ENCODE assay signal across 1 cellular context in the genomic region with DNA sequence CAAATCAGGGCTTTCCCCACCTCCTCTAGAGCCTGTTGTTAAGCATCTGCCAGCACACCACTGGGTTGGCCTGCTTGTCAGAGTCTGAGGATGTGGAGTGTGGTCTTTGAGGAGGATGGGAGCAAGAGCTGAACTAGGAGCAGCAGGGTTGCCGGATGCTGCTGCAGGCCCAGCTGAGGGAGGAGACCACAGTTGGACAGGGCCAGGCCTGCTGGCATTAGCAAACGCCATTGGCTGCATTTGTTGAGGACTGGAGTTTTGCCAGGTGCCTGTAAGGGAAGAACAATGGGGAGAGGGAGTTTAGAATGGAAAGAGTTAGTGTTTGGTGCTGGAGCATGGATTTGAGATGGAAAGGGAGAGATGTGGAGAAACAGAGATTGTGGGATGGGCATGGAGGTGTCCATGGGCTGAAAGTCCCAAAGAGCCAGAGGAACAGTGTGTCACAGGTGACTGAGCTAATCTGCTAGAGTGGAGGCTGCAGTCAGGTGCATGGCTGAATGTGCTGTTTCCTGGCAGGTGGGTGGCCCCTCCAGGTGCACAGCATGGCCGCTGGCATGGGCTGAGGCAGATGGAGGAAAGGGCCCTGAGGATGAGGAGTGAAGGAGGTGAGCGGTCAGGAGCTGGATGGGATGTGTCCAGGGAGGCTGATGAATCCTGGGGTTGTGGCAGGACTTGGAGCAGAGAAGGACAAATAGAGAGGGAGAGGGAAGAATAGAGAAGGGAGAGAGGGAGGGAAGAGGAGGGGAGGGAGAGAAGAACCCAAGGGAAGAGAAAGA.
TF ChIP-seq lines count a peak whose summit lies in the region.

No MANE protein-coding gene starts in this region.

TF ChIP-seq in H1, 55 proteins besides CTCF, POLR2A, EP300 and RAD21:
- TF ChIP-seq SAP30 (IDR thresholded peaks at IDR 0.05; ENCODE audit: insufficient read depth, insufficient replicate concordance, low read length) (no peak), TEAD4 (IDR thresholded peaks at IDR 0.05; ENCODE audit: low read depth, low read length) (no peak), KDM1A (IDR thresholded peaks at IDR 0.05; ENCODE audit: borderline replicate concordance, low read length) (no peak), ASH2L (IDR thresholded peaks at IDR 0.05; ENCODE audit: low read length) (no peak), POU5F1 (IDR thresholded peaks at IDR 0.05; ENCODE audit: low read depth, low read length) (no peak), NANOG (IDR thresholded peaks at IDR 0.05; ENCODE audit: insufficient read depth, low read depth, low read length, poor library complexity, severe bottlenecking) (no peak), BACH1 (IDR thresholded peaks at IDR 0.05; ENCODE audit: low read length) (no peak), HDAC2 (IDR thresholded peaks at IDR 0.05; ENCODE audit: borderline replicate concordance in 1 of 2, low read depth in 2 of 2, low read length in 2 of 2) (no peak), YY1 (IDR thresholded peaks at IDR 0.05; ENCODE audit: low read depth, low read length) (no peak), RFX5 (IDR thresholded peaks at IDR 0.05; ENCODE audit: borderline replicate concordance, low read depth, low read length) (no peak), KDM4A (IDR thresholded peaks at IDR 0.05; ENCODE audit: low read depth, low read length, severe bottlenecking) (no peak), FOSL1 (IDR thresholded peaks at IDR 0.05; ENCODE audit: insufficient read depth, low read depth, low read length) (no peak), MAFK (IDR thresholded peaks at IDR 0.05; ENCODE audit: low read depth, low read length) (no peak)
- TF ChIP-seq, protein P1, sequence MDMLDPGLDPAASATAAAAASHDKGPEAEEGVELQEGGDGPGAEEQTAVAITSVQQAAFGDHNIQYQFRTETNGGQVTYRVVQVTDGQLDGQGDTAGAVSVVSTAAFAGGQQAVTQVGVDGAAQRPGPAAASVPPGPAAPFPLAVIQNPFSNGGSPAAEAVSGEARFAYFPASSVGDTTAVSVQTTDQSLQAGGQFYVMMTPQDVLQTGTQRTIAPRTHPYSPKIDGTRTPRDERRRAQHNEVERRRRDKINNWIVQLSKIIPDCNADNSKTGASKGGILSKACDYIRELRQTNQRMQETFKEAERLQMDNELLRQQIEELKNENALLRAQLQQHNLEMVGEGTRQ (IDR thresholded peaks at IDR 0.05; ENCODE audit: low read length), result no peak
